11 cellular contexts compared by ENCODE assay signal in genomic region chr5:56279979-56280378, GRCh38. TPM values are rescaled to one million over a fixed set of nuclear protein-coding genes. Genes with fewer than 3 reads are reported as not detected.
DNase-seq lines count a peak whose midpoint lies in the region; ATAC-seq and TF ChIP-seq lines count a peak whose summit lies in the region.
"Had no signal": no experiment of that assay in that cellular context is flagged by ENCODE, and none has a peak within 500 bp of the region (broad histone marks: within the 10 kb centered on the region; RNA-seq: fewer than 3 reads in every experiment).

No MANE protein-coding gene starts in this region.

- H3K4me1 ChIP-seq in lower lobe of right lung: peaks cover 11% of the 10 kb centered on the region

- CTCF ChIA-PET in AG04450 (lab: Charles Lee): interaction anchor here (1.2 kb wide), 1 partner anchor 558 kb away, joined by 7 read pairs; no protein-coding TSS in a partner anchor

- ATAC-seq in lower lobe of right lung (peak; percentile 31 to 39), HG03354 (IDR thresholded peaks at IDR 0.05; ENCODE audit: poor library complexity, severe bottlenecking, unreplicated experiment) (no peak)
- ATAC-seq in stimulated activated naive CD8-positive, alpha-beta T cell treated with anti-CD3 and anti-CD28 coated beads, Interleukin-15, Interleukin-2, amounts not matched to agents 100 U/mL and 50 U/mL, for 24 hours: no peak

- POLR2A ChIA-PET in AG04450 (lab: Yijun Ruan, JAX): interaction anchor here (0.7 kb wide), 1 partner anchor 103 kb away, joined by 3 read pairs; no protein-coding TSS in a partner anchor

- no peak for TF ChIP-seq CTCF in AG04450 (IDR thresholded peaks at IDR 0.05; ENCODE audit: low read depth, low read length)
- no peak for TF ChIP-seq CTCF in chondrocyte (IDR thresholded peaks at IDR 0.05)
- no peak for TF ChIP-seq CTCF in lower lobe of right lung (IDR thresholded peaks at IDR 0.05)

- peaks cover 32% of the 10 kb centered on the region for H3K4me1 Mint-ChIP-seq in chondrocyte (ENCODE audit: low read depth)

- H3K36me3 Mint-ChIP-seq in chondrocyte (ENCODE audit: low read depth): no peaks in the 10 kb centered on the region

- H3K4me3 Mint-ChIP-seq in chondrocyte (ENCODE audit: unreplicated experiment): no peak overlapping the region

- DNase-seq in AG04450 (ENCODE audit: low read depth, low spot score) (peak; percentile 38), HT1080 (ENCODE audit: low read depth) (peak; percentile 61), chondrocyte (ENCODE audit: low spot score) (no peak), lower lobe of right lung (no peak), retina (no peak)
- DNase-seq in stimulated activated naive CD8-positive, alpha-beta T cell treated with anti-CD3 and anti-CD28 coated beads, Interleukin-15, Interleukin-2, amounts not matched to agents 100 U/mL and 50 U/mL, for 24 hours: no peak
- no peak for DNase-seq in activated CD4-positive, alpha-beta T cell treated with anti-CD3 and anti-CD28 coated beads, Interleukin-2, amount 50 U/mL, for 4 hours
- DNase-seq: C1 segment of cervical spinal cord, NCI-H774, T-helper 2 cell had no signal

- H3K27me3 Mint-ChIP-seq in chondrocyte (ENCODE audit: low read depth): no peaks in the 10 kb centered on the region

- H3K9me3 Mint-ChIP-seq in chondrocyte (ENCODE audit: low read depth): peaks cover 4% of the 10 kb centered on the region

- H3K4me3 ChIP-seq in AG04450 (ENCODE audit: low read depth, low read length) (no peak overlapping the region), lower lobe of right lung (no peak overlapping the region)

- intact Hi-C loops in lower lobe of right lung (cut with DNase I): no loop called here

- H3K9me3 ChIP-seq in AG04450 (ENCODE audit: control insufficient read depth, insufficient read depth, low read length) (no peaks in the 10 kb centered on the region), lower lobe of right lung (no peaks in the 10 kb centered on the region)

- peak overlapping the region; percentile 92 for H3K27ac Mint-ChIP-seq in chondrocyte (ENCODE audit: unreplicated experiment)

- no peaks in the 10 kb centered on the region for H3K36me3 ChIP-seq in lower lobe of right lung

- H3K27me3 ChIP-seq in AG04450 (ENCODE audit: control insufficient read depth, insufficient read depth, low read length) (no peaks in the 10 kb centered on the region), lower lobe of right lung (ENCODE audit: low read depth) (no peaks in the 10 kb centered on the region)

- H3K27ac ChIP-seq in AG04450 (ENCODE audit: low read depth, low read length) (peak overlapping the region; percentile 40), lower lobe of right lung (no peak overlapping the region)

RNA-seq across cellular contexts. Expression of gene ANKRD55, which starts 46.8 kb away (rescaled TPM):
- not detected in 2 replicates for polyA plus RNA-seq in AG04450 (2011; rRNA removed)
- not detected in 2 replicates for polyA minus RNA-seq in AG04450 (2011; rRNA and poly(A)+ RNA removed)
- not detected in 2 replicates for total RNA-seq in HT1080 (2014; rRNA removed; shearing (Covaris generic))
- 0.05 and 0.10 TPM in 2 replicates for polyA plus RNA-seq in HT1080 (2015; cell fraction: cytosol; rRNA removed)
- polyA plus RNA-seq in HT1080 (2015; cell fraction: nucleus; rRNA removed): not detected in 2 replicates
- not detected in 3 replicates for total RNA-seq in chondrocyte
- 0.41 TPM for total RNA-seq in lower lobe of right lung

Comparison
In these comparisons a context has a peak if more than half of its experiments do, and no peak if none do; other contexts are left out.
1. DNase-seq: peak in AG04450 (single experiment) and HT1080 (single experiment); none in chondrocyte (single experiment), lower lobe of right lung (single experiment), stimulated activated naive CD8-positive, alpha-beta T cell treated with anti-CD3 and anti-CD28 coated beads, Interleukin-15, Interleukin-2, amounts not matched to agents 100 U/mL and 50 U/mL, for 24 hours (single experiment), activated CD4-positive, alpha-beta T cell treated with anti-CD3 and anti-CD28 coated beads, Interleukin-2, amount 50 U/mL, for 4 hours (0 of 2) and retina (single experiment).
2. ATAC-seq: peak in lower lobe of right lung (2 of 2); none in stimulated activated naive CD8-positive, alpha-beta T cell treated with anti-CD3 and anti-CD28 coated beads, Interleukin-15, Interleukin-2, amounts not matched to agents 100 U/mL and 50 U/mL, for 24 hours (single experiment) and HG03354 (single experiment).